8 cellular contexts compared by ENCODE assay signal in genomic region chr16:11349599-11350276, GRCh38. TPM values are rescaled to one million over a fixed set of nuclear protein-coding genes. Genes with fewer than 3 reads are reported as not detected.
DNase-seq lines count a peak whose midpoint lies in the region; ATAC-seq and TF ChIP-seq lines count a peak whose summit lies in the region.

No MANE protein-coding gene starts in this region.

- intact Hi-C loops in spleen (cut with DNase I; ENCODE audit: low total_unique reads): no loop called here

- H3K4me1 ChIP-seq in right atrium auricular region (peaks cover 0 to 21% of the 10 kb centered on the region in 2 donors), spleen (peaks cover 10 to 73% (median 47%) of the 10 kb centered on the region in 6 donors)

- no peaks in the 10 kb centered on the region for H3K9me3 ChIP-seq in right atrium auricular region
- no peaks in the 10 kb centered on the region for H3K9me3 ChIP-seq in spleen

- TF ChIP-seq POLR2A in spleen (IDR thresholded peaks at IDR 0.05): no peak

- WGBS in spleen, 5 donors: 30 to 59% (median 36%) methylated on average over 14 of the region's 14 CpGs

- H3K27ac ChIP-seq in VCaP (peak overlapping the region; percentile 85), right atrium auricular region (peak overlapping the region in 1 of 2 donors; percentile 48), spleen (peak overlapping the region; percentile 42 to 88 (median 66))

- H3K27me3 ChIP-seq in H7 (ENCODE audit: control insufficient read depth, insufficient read depth, low read length): no peaks in the 10 kb centered on the region
- no peaks in the 10 kb centered on the region for H3K27me3 ChIP-seq in right atrium auricular region
- no peaks in the 10 kb centered on the region for H3K27me3 ChIP-seq in spleen (replicated peaks in 1 of 7)

- TF ChIP-seq CTCF in VCaP (conservative IDR thresholded peaks at IDR 0.05): no peak
- TF ChIP-seq CTCF in right atrium auricular region (IDR thresholded peaks at IDR 0.05): no peak
- TF ChIP-seq CTCF in spleen (IDR thresholded peaks at IDR 0.05 in 8 of 11, conservative IDR thresholded peaks at IDR 0.05 in 3 of 11): no peak

- no peak for ATAC-seq in HG03280 (IDR thresholded peaks at IDR 0.05; ENCODE audit: unreplicated experiment)
- no peak for ATAC-seq in HG03460 (IDR thresholded peaks at IDR 0.05; ENCODE audit: unreplicated experiment)

- H3K4me3 ChIP-seq in H7 (ENCODE audit: insufficient read depth, low read depth, low read length) (no peak overlapping the region), right atrium auricular region (no peak overlapping the region), spleen (no peak overlapping the region)

- DNase-seq in H7: peak; percentile 13
- DNase-seq in right atrium auricular region (ENCODE audit: low spot score): peak; percentile 82
- no peak for DNase-seq in spleen
- DNase-seq in NCI-H1048 (lab: John Stamatoyannopoulos, UW): no peak
- no peak for DNase-seq in activated gamma-delta T cell (lab: John Stamatoyannopoulos, UW)

- H3K36me3 ChIP-seq in H7 (replicated peaks; ENCODE audit: control insufficient read depth, insufficient read depth, low read length) (no peaks in the 10 kb centered on the region; the same call in none of the 2 replicates), right atrium auricular region (no peaks in the 10 kb centered on the region), spleen (no peaks in the 10 kb centered on the region)

RNA-seq across cellular contexts. Expression of gene RMI2, which starts 4.5 kb away (rescaled TPM):
- 58.8 and 59.2 TPM in 2 replicates for total RNA-seq in H7 (2014; rRNA removed; shearing (Covaris generic))
- total RNA-seq in right atrium auricular region: under 1 TPM in 1 of 2 donors, not detected in 1; 0.85 TPM
- total RNA-seq in spleen: 1 to 10 TPM; 2.4 to 5.7 (median 3.7) TPM
- polyA plus RNA-seq in spleen: 10 to 100 TPM in 1 of 3 donors, 1 to 10 TPM in 2; 4.4 to 23.6 (median 5.8) TPM

Comparison
In these comparisons a context has a peak if more than half of its experiments do, and no peak if none do; other contexts are left out.
1. DNase-seq: peak in H7 (single experiment) and right atrium auricular region (single experiment); none in spleen (single experiment), NCI-H1048 (single experiment) and activated gamma-delta T cell (single experiment).